ENCODE assay signal across 1 cellular context in the genomic region with DNA sequence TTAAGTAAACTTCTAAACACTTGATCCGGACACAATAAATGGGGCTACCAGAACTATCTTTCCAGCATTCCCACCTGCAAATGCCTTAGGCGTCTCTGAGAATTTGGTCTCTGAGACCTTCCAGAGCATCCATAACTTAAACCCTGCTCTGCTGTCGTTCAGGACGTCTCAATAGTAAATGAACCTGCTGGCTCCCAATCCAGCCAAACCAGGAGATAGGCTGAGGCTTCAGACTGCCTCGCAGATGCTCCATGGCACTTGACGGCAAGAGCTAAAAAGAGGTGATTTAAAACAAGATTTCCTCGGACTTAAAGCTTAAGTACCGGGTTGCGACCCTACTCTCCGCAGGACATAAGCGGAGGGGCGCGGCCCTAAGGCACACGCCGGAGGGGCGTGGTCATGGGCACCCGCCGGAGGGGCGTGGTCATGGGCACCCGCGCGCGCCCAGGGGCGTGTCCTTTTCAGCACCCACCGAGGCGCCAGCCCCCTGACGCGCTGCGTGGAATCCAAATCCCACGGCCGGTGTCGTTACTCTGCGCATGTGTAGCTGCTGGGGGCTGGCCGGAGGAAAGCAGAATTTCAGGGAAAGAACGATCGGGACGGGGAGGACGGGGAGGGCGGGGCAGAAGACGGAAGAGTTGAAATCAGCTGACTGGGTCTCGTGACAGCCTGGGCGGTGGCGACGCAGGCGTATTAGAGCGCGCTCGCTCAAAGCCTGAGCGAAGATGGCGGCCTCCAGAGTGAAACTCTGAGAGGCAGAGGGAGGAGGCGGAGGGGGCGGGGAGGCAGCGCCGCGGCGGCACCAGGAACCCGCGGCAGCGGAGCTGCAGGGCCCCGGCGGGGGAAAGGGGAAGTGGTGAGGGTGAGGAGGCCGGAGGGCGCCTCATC.
A peak's percentile ranks its signal among the peaks of the same experiment; 100 is the strongest.
TF ChIP-seq lines count a peak whose summit lies in the region.

A gene with protein sequence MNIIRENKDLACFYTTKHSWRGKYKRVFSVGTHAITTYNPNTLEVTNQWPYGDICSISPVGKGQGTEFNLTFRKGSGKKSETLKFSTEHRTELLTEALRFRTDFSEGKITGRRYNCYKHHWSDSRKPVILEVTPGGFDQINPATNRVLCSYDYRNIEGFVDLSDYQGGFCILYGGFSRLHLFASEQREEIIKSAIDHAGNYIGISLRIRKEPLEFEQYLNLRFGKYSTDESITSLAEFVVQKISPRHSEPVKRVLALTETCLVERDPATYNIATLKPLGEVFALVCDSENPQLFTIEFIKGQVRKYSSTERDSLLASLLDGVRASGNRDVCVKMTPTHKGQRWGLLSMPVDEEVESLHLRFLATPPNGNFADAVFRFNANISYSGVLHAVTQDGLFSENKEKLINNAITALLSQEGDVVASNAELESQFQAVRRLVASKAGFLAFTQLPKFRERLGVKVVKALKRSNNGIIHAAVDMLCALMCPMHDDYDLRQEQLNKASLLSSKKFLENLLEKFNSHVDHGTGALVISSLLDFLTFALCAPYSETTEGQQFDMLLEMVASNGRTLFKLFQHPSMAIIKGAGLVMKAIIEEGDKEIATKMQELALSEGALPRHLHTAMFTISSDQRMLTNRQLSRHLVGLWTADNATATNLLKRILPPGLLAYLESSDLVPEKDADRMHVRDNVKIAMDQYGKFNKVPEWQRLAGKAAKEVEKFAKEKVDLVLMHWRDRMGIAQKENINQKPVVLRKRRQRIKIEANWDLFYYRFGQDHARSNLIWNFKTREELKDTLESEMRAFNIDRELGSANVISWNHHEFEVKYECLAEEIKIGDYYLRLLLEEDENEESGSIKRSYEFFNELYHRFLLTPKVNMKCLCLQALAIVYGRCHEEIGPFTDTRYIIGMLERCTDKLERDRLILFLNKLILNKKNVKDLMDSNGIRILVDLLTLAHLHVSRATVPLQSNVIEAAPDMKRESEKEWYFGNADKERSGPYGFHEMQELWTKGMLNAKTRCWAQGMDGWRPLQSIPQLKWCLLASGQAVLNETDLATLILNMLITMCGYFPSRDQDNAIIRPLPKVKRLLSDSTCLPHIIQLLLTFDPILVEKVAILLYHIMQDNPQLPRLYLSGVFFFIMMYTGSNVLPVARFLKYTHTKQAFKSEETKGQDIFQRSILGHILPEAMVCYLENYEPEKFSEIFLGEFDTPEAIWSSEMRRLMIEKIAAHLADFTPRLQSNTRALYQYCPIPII (N-terminal part only) (plus strand): TSS at position 696 of the 888 bp plus-strand sequence. CDS start 17,049 bp downstream, outside the sequence.

TF ChIP-seq in HepG2, 621 proteins besides CTCF, POLR2A, EP300 and RAD21 (continued from another document and continues in another):
- TF ChIP-seq, protein P1, sequence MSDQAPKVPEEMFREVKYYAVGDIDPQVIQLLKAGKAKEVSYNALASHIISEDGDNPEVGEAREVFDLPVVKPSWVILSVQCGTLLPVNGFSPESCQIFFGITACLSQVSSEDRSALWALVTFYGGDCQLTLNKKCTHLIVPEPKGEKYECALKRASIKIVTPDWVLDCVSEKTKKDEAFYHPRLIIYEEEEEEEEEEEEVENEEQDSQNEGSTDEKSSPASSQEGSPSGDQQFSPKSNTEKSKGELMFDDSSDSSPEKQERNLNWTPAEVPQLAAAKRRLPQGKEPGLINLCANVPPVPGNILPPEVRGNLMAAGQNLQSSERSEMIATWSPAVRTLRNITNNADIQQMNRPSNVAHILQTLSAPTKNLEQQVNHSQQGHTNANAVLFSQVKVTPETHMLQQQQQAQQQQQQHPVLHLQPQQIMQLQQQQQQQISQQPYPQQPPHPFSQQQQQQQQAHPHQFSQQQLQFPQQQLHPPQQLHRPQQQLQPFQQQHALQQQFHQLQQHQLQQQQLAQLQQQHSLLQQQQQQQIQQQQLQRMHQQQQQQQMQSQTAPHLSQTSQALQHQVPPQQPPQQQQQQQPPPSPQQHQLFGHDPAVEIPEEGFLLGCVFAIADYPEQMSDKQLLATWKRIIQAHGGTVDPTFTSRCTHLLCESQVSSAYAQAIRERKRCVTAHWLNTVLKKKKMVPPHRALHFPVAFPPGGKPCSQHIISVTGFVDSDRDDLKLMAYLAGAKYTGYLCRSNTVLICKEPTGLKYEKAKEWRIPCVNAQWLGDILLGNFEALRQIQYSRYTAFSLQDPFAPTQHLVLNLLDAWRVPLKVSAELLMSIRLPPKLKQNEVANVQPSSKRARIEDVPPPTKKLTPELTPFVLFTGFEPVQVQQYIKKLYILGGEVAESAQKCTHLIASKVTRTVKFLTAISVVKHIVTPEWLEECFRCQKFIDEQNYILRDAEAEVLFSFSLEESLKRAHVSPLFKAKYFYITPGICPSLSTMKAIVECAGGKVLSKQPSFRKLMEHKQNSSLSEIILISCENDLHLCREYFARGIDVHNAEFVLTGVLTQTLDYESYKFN (CRISPR knock-in tag; conservative IDR thresholded peaks at IDR 0.05): 0 out of 2 replicates have a peak, but pooled peaks have one; percentile 15
- TF ChIP-seq NFE2 (CRISPR knock-in tag; IDR thresholded peaks at IDR 0.05) (no peak), ZNF598 (CRISPR knock-in tag; IDR thresholded peaks at IDR 0.05; ENCODE audit: borderline replicate concordance) (peak; percentile 33; the same call in 1 of the 2 replicates), KDM5B (CRISPR knock-in tag; IDR thresholded peaks at IDR 0.05; ENCODE audit: borderline replicate concordance) (0 out of 2 replicates have a peak, but pooled peaks have one; percentile 32), SUZ12 (IDR thresholded peaks at IDR 0.05; ENCODE audit: low read depth, low read length) (no peak), SKI (IDR thresholded peaks at IDR 0.05; ENCODE audit: partially characterized antibody) (no peak), TP53 (CRISPR knock-in tag; conservative IDR thresholded peaks at IDR 0.05) (no peak), MAZ (IDR thresholded peaks at IDR 0.05; ENCODE audit: borderline replicate concordance, low read depth, low read length) (peak; percentile 66; the same call in 1 of the 2 replicates), MAZ (CRISPR knock-in tag; IDR thresholded peaks at IDR 0.05; ENCODE audit: low read depth) (no peak), TARDBP (CRISPR knock-in tag; IDR thresholded peaks at IDR 0.05) (peak; percentile 60; the same call in 1 of the 2 replicates), CENPX (CRISPR knock-in tag; IDR thresholded peaks at IDR 0.05) (no peak), ELF4 (CRISPR knock-in tag; IDR thresholded peaks at IDR 0.05; ENCODE audit: borderline replicate concordance) (no peak), SRSF4 (IDR thresholded peaks at IDR 0.05; ENCODE audit: low read depth, low read length, poor library complexity, severe bottlenecking) (no peak), ZNF430 (CRISPR knock-in tag; IDR thresholded peaks at IDR 0.05) (no peak), KLF16 (CRISPR knock-in tag; IDR thresholded peaks at IDR 0.05) (peak in 1 of 2 experiments; percentile 45; a peak in 1 of 4 replicates), SATB2 (CRISPR knock-in tag; IDR thresholded peaks at IDR 0.05) (no peak), FOXJ3 (CRISPR knock-in tag; IDR thresholded peaks at IDR 0.05; ENCODE audit: borderline replicate concordance) (no peak), SALL1 (CRISPR knock-in tag; IDR thresholded peaks at IDR 0.05) (peak; percentile 23; the same call in 1 of the 2 replicates), TCF12 (IDR thresholded peaks at IDR 0.05) (no peak), TCF12 (CRISPR knock-in tag; IDR thresholded peaks at IDR 0.05) (no peak), ZNF558 (CRISPR knock-in tag; IDR thresholded peaks at IDR 0.05; ENCODE audit: borderline replicate concordance) (no peak), ZMYM4 (CRISPR knock-in tag; IDR thresholded peaks at IDR 0.05) (peak; percentile 78; the same call in 1 of the 2 replicates), MZF1 (CRISPR knock-in tag; IDR thresholded peaks at IDR 0.05; ENCODE audit: borderline replicate concordance) (no peak), TGIF2 (CRISPR knock-in tag; IDR thresholded peaks at IDR 0.05) (no peak), RNF2 (conservative IDR thresholded peaks at IDR 0.05; ENCODE audit: low read depth) (no peak), HCFC1 (IDR thresholded peaks at IDR 0.05; ENCODE audit: low read depth, low read length) (no peak; the same call in 1 of the 2 replicates), SMARCE1 (IDR thresholded peaks at IDR 0.05; ENCODE audit: borderline replicate concordance) (no peak), U2AF2 (IDR thresholded peaks at IDR 0.05; ENCODE audit: low read depth, low read length) (no peak), ZNF556 (CRISPR knock-in tag; IDR thresholded peaks at IDR 0.05; ENCODE audit: borderline replicate concordance) (0 out of 2 replicates have a peak, but pooled peaks have one; percentile 48), ZNF432 (CRISPR knock-in tag; IDR thresholded peaks at IDR 0.05; ENCODE audit: borderline replicate concordance) (no peak), TEAD3 (CRISPR knock-in tag; optimal IDR thresholded peaks at IDR 0.05; ENCODE audit: borderline replicate concordance) (peak; percentile 33), FOSL2 (CRISPR knock-in tag; IDR thresholded peaks at IDR 0.05) (no peak; the same call in 1 of the 2 replicates), ZNF234 (CRISPR knock-in tag; conservative IDR thresholded peaks at IDR 0.05) (0 out of 2 replicates have a peak, but pooled peaks have one; percentile 45), NFE2L1 (CRISPR knock-in tag; IDR thresholded peaks at IDR 0.05; ENCODE audit: borderline replicate concordance) (no peak), GFI1 (CRISPR knock-in tag; IDR thresholded peaks at IDR 0.05; ENCODE audit: borderline replicate concordance) (peak; percentile 22; the same call in 1 of the 2 replicates), ZNF337 (CRISPR knock-in tag; IDR thresholded peaks at IDR 0.05; ENCODE audit: borderline replicate concordance, low read depth) (0 out of 2 replicates have a peak, but pooled peaks have one; percentile 63), MXI1 (IDR thresholded peaks at IDR 0.05; ENCODE audit: borderline replicate concordance, low read depth, low read length) (peak; percentile 68; the same call in 1 of the 3 replicates)
- TF ChIP-seq, protein P2, sequence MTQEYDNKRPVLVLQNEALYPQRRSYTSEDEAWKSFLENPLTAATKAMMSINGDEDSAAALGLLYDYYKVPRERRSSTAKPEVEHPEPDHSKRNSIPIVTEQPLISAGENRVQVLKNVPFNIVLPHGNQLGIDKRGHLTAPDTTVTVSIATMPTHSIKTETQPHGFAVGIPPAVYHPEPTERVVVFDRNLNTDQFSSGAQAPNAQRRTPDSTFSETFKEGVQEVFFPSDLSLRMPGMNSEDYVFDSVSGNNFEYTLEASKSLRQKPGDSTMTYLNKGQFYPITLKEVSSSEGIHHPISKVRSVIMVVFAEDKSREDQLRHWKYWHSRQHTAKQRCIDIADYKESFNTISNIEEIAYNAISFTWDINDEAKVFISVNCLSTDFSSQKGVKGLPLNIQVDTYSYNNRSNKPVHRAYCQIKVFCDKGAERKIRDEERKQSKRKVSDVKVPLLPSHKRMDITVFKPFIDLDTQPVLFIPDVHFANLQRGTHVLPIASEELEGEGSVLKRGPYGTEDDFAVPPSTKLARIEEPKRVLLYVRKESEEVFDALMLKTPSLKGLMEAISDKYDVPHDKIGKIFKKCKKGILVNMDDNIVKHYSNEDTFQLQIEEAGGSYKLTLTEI (CRISPR knock-in tag; conservative IDR thresholded peaks at IDR 0.05): no peak
- TF ChIP-seq, protein P3, sequence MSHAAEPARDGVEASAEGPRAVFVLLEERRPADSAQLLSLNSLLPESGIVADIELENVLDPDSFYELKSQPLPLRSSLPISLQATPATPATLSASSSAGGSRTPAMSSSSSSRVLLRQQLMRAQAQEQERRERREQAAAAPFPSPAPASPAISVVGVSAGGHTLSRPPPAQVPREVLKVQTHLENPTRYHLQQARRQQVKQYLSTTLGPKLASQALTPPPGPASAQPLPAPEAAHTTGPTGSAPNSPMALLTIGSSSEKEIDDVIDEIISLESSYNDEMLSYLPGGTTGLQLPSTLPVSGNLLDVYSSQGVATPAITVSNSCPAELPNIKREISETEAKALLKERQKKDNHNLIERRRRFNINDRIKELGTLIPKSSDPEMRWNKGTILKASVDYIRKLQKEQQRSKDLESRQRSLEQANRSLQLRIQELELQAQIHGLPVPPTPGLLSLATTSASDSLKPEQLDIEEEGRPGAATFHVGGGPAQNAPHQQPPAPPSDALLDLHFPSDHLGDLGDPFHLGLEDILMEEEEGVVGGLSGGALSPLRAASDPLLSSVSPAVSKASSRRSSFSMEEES (CRISPR knock-in tag; IDR thresholded peaks at IDR 0.05): peak; percentile 93
- TF ChIP-seq, protein P4, sequence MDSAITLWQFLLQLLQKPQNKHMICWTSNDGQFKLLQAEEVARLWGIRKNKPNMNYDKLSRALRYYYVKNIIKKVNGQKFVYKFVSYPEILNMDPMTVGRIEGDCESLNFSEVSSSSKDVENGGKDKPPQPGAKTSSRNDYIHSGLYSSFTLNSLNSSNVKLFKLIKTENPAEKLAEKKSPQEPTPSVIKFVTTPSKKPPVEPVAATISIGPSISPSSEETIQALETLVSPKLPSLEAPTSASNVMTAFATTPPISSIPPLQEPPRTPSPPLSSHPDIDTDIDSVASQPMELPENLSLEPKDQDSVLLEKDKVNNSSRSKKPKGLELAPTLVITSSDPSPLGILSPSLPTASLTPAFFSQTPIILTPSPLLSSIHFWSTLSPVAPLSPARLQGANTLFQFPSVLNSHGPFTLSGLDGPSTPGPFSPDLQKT (CRISPR knock-in tag; IDR thresholded peaks at IDR 0.05; ENCODE audit: borderline replicate concordance): no peak
- TF ChIP-seq, protein P5, sequence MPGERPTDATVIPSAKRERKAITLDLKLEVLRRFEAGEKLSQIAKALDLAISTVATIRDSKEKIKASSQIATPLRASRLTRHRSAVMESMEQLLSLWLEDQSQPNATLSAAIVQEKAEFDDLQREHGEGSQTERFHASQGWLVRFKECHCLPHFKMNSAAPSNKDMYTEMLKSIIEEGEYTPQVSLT (CRISPR knock-in tag; IDR thresholded peaks at IDR 0.05; ENCODE audit: borderline replicate concordance, low read depth): no peak
- TF ChIP-seq, protein P6, sequence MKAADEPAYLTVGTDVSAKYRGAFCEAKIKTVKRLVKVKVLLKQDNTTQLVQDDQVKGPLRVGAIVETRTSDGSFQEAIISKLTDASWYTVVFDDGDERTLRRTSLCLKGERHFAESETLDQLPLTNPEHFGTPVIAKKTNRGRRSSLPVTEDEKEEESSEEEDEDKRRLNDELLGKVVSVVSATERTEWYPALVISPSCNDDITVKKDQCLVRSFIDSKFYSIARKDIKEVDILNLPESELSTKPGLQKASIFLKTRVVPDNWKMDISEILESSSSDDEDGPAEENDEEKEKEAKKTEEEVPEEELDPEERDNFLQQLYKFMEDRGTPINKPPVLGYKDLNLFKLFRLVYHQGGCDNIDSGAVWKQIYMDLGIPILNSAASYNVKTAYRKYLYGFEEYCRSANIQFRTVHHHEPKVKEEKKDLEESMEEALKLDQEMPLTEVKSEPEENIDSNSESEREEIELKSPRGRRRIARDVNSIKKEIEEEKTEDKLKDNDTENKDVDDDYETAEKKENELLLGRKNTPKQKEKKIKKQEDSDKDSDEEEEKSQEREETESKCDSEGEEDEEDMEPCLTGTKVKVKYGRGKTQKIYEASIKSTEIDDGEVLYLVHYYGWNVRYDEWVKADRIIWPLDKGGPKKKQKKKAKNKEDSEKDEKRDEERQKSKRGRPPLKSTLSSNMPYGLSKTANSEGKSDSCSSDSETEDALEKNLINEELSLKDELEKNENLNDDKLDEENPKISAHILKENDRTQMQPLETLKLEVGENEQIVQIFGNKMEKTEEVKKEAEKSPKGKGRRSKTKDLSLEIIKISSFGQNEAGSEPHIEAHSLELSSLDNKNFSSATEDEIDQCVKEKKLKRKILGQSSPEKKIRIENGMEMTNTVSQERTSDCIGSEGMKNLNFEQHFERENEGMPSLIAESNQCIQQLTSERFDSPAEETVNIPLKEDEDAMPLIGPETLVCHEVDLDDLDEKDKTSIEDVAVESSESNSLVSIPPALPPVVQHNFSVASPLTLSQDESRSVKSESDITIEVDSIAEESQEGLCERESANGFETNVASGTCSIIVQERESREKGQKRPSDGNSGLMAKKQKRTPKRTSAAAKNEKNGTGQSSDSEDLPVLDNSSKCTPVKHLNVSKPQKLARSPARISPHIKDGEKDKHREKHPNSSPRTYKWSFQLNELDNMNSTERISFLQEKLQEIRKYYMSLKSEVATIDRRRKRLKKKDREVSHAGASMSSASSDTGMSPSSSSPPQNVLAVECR (CRISPR knock-in tag; IDR thresholded peaks at IDR 0.05; ENCODE audit: borderline replicate concordance): peak; percentile 83; the same call in 1 of the 2 replicates
